In the genomic region with DNA sequence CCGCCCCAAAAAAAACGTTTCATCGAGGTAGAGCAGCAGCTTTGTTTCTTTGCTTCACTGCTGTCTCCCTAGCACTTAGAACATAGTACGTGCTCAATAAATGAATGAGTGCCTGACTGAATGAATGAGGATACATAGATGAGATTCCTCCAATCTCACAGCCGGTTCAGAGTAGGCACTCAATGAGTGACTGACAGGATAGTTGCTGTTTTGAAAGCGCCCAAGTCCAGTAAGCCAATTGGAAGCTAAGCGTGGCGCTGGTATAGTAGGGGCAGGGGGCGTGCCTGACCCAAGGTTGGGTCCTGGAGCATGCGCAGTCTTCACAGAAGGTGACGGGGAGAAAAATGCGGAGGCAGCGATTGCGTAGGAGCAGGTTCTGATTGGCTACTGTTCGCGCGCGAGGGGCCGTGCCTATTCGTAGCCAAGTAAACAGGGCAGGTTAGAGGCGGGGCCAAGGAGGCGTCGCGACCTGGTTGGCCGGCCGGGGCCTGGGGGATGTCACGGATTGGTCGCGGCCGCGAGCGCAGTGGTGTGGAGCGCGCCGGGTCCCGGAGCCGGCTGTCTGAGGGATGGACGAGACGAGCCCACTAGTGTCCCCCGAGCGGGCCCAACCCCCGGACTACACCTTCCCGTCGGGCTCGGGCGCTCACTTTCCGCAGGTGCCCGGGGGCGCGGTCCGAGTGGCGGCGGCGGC, we compare ENCODE assay signal across 1 cellular context.
TF ChIP-seq lines count a peak whose summit lies in the region.

A gene (plus strand): TSS at position 498 of the 694 bp plus-strand sequence. CDS start 72 bp downstream, at position 570.

TF ChIP-seq in HepG2, 621 proteins besides CTCF, POLR2A, EP300 and RAD21 (continued from another document and continues in another):
- TF ChIP-seq PAX8 (CRISPR knock-in tag; IDR thresholded peaks at IDR 0.05; ENCODE audit: borderline replicate concordance) (0 out of 2 replicates have a peak, but pooled peaks have one; percentile 46), FOXO1 (CRISPR knock-in tag; IDR thresholded peaks at IDR 0.05) (peak; percentile 79), SMC3 (IDR thresholded peaks at IDR 0.05; ENCODE audit: low read length) (no peak), KLF9 (CRISPR knock-in tag; IDR thresholded peaks at IDR 0.05; ENCODE audit: low read depth) (peak; percentile 79; the same call in 1 of the 2 replicates), MAFK (conservative IDR thresholded peaks at IDR 0.05 in 1 of 2, IDR thresholded peaks at IDR 0.05 in 1 of 2; ENCODE audit: low read length in 2 of 2) (peak; percentile 86 to 94), ZMYM4 (CRISPR knock-in tag; IDR thresholded peaks at IDR 0.05) (peak; percentile 94), ZNF782 (CRISPR knock-in tag; IDR thresholded peaks at IDR 0.05; ENCODE audit: borderline replicate concordance) (0 out of 2 replicates have a peak, but pooled peaks have one; percentile 38), ZIK1 (CRISPR knock-in tag; IDR thresholded peaks at IDR 0.05; ENCODE audit: borderline replicate concordance, low read depth) (peak; percentile 70; the same call in 1 of the 2 replicates), TARDBP (CRISPR knock-in tag; IDR thresholded peaks at IDR 0.05) (0 out of 2 replicates have a peak, but pooled peaks have one; percentile 18), ZNF292 (CRISPR knock-in tag; IDR thresholded peaks at IDR 0.05; ENCODE audit: borderline replicate concordance, low read depth) (no peak), DMAP1 (CRISPR knock-in tag; IDR thresholded peaks at IDR 0.05) (0 out of 2 replicates have a peak, but pooled peaks have one; percentile 4), KLF11 (CRISPR knock-in tag; IDR thresholded peaks at IDR 0.05) (no peak), CCAR2 (optimal IDR thresholded peaks at IDR 0.05; ENCODE audit: low read depth, low read length) (no peak), TEAD3 (CRISPR knock-in tag; optimal IDR thresholded peaks at IDR 0.05; ENCODE audit: borderline replicate concordance) (peak; percentile 86), KDM1A (CRISPR knock-in tag; IDR thresholded peaks at IDR 0.05) (peak; percentile 51; the same call in 1 of the 2 replicates), ZNF331 (CRISPR knock-in tag; IDR thresholded peaks at IDR 0.05) (no peak), HNRNPLL (IDR thresholded peaks at IDR 0.05; ENCODE audit: low read depth, low read length, poor library complexity, severe bottlenecking) (peak; percentile 93), SATB2 (CRISPR knock-in tag; IDR thresholded peaks at IDR 0.05) (no peak), ZNF350 (CRISPR knock-in tag; IDR thresholded peaks at IDR 0.05; ENCODE audit: borderline replicate concordance, low read depth) (no peak; the same call in 1 of the 2 replicates), ZNF644 (CRISPR knock-in tag; IDR thresholded peaks at IDR 0.05; ENCODE audit: low read depth) (peak; percentile 65; the same call in 1 of the 2 replicates), SYNCRIP (IDR thresholded peaks at IDR 0.05; ENCODE audit: insufficient read depth, low read depth, low read length) (no peak), RBFOX2 (IDR thresholded peaks at IDR 0.05; ENCODE audit: low read depth, low read length) (peak; percentile 78), PRMT3 (CRISPR knock-in tag; IDR thresholded peaks at IDR 0.05; ENCODE audit: borderline replicate concordance, low read depth) (no peak), ZC3H4 (CRISPR knock-in tag; IDR thresholded peaks at IDR 0.05; ENCODE audit: borderline replicate concordance) (no peak), ZNF569 (CRISPR knock-in tag; IDR thresholded peaks at IDR 0.05; ENCODE audit: borderline replicate concordance) (no peak), ADNP (CRISPR knock-in tag; IDR thresholded peaks at IDR 0.05) (no peak; the same call in 1 of the 2 replicates), TOPORS (CRISPR knock-in tag; IDR thresholded peaks at IDR 0.05) (no peak)
- TF ChIP-seq, protein P1, sequence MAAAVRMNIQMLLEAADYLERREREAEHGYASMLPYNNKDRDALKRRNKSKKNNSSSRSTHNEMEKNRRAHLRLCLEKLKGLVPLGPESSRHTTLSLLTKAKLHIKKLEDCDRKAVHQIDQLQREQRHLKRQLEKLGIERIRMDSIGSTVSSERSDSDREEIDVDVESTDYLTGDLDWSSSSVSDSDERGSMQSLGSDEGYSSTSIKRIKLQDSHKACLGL (CRISPR knock-in tag; IDR thresholded peaks at IDR 0.05): no peak
- TF ChIP-seq, protein P2, sequence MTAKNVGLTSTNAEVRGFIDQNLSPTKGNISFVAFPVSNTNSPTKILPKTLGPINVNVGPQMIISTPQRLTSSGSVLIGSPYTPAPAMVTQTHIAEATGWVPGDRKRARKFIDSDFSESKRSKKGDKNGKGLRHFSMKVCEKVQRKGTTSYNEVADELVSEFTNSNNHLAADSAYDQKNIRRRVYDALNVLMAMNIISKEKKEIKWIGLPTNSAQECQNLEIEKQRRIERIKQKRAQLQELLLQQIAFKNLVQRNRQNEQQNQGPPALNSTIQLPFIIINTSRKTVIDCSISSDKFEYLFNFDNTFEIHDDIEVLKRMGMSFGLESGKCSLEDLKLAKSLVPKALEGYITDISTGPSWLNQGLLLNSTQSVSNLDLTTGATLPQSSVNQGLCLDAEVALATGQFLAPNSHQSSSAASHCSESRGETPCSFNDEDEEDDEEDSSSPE (CRISPR knock-in tag; IDR thresholded peaks at IDR 0.05): peak; percentile 93
- TF ChIP-seq, protein P3, sequence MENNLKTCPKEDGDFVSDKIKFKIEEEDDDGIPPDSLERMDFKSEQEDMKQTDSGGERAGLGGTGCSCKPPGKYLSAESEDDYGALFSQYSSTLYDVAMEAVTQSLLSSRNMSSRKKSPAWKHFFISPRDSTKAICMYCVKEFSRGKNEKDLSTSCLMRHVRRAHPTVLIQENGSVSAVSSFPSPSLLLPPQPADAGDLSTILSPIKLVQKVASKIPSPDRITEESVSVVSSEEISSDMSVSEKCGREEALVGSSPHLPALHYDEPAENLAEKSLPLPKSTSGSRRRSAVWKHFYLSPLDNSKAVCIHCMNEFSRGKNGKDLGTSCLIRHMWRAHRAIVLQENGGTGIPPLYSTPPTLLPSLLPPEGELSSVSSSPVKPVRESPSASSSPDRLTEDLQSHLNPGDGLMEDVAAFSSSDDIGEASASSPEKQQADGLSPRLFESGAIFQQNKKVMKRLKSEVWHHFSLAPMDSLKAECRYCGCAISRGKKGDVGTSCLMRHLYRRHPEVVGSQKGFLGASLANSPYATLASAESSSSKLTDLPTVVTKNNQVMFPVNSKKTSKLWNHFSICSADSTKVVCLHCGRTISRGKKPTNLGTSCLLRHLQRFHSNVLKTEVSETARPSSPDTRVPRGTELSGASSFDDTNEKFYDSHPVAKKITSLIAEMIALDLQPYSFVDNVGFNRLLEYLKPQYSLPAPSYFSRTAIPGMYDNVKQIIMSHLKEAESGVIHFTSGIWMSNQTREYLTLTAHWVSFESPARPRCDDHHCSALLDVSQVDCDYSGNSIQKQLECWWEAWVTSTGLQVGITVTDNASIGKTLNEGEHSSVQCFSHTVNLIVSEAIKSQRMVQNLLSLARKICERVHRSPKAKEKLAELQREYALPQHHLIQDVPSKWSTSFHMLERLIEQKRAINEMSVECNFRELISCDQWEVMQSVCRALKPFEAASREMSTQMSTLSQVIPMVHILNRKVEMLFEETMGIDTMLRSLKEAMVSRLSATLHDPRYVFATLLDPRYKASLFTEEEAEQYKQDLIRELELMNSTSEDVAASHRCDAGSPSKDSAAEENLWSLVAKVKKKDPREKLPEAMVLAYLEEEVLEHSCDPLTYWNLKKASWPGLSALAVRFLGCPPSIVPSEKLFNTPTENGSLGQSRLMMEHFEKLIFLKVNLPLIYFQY (CRISPR knock-in tag; IDR thresholded peaks at IDR 0.05; ENCODE audit: borderline replicate concordance): peak; percentile 71
- TF ChIP-seq, protein P4, sequence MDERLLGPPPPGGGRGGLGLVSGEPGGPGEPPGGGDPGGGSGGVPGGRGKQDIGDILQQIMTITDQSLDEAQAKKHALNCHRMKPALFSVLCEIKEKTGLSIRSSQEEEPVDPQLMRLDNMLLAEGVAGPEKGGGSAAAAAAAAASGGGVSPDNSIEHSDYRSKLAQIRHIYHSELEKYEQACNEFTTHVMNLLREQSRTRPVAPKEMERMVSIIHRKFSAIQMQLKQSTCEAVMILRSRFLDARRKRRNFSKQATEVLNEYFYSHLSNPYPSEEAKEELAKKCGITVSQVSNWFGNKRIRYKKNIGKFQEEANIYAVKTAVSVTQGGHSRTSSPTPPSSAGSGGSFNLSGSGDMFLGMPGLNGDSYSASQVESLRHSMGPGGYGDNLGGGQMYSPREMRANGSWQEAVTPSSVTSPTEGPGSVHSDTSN (CRISPR knock-in tag; IDR thresholded peaks at IDR 0.05): peak; percentile 81
- TF ChIP-seq, protein P5, sequence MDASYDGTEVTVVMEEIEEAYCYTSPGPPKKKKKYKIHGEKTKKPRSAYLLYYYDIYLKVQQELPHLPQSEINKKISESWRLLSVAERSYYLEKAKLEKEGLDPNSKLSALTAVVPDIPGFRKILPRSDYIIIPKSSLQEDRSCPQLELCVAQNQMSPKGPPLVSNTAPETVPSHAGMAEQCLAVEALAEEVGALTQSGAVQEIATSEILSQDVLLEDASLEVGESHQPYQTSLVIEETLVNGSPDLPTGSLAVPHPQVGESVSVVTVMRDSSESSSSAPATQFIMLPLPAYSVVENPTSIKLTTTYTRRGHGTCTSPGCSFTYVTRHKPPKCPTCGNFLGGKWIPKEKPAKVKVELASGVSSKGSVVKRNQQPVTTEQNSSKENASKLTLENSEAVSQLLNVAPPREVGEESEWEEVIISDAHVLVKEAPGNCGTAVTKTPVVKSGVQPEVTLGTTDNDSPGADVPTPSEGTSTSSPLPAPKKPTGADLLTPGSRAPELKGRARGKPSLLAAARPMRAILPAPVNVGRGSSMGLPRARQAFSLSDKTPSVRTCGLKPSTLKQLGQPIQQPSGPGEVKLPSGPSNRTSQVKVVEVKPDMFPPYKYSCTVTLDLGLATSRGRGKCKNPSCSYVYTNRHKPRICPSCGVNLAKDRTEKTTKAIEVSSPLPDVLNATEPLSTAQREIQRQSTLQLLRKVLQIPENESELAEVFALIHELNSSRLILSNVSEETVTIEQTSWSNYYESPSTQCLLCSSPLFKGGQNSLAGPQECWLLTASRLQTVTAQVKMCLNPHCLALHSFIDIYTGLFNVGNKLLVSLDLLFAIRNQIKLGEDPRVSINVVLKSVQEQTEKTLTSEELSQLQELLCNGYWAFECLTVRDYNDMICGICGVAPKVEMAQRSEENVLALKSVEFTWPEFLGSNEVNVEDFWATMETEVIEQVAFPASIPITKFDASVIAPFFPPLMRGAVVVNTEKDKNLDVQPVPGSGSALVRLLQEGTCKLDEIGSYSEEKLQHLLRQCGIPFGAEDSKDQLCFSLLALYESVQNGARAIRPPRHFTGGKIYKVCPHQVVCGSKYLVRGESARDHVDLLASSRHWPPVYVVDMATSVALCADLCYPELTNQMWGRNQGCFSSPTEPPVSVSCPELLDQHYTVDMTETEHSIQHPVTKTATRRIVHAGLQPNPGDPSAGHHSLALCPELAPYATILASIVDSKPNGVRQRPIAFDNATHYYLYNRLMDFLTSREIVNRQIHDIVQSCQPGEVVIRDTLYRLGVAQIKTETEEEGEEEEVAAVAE (CRISPR knock-in tag; IDR thresholded peaks at IDR 0.05; ENCODE audit: borderline replicate concordance): peak; percentile 90
- TF ChIP-seq, protein P6, sequence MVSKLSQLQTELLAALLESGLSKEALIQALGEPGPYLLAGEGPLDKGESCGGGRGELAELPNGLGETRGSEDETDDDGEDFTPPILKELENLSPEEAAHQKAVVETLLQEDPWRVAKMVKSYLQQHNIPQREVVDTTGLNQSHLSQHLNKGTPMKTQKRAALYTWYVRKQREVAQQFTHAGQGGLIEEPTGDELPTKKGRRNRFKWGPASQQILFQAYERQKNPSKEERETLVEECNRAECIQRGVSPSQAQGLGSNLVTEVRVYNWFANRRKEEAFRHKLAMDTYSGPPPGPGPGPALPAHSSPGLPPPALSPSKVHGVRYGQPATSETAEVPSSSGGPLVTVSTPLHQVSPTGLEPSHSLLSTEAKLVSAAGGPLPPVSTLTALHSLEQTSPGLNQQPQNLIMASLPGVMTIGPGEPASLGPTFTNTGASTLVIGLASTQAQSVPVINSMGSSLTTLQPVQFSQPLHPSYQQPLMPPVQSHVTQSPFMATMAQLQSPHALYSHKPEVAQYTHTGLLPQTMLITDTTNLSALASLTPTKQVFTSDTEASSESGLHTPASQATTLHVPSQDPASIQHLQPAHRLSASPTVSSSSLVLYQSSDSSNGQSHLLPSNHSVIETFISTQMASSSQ (IDR thresholded peaks at IDR 0.05; ENCODE audit: low read depth): no peak
- TF ChIP-seq, protein P6 (CRISPR knock-in tag; IDR thresholded peaks at IDR 0.05; ENCODE audit: borderline replicate concordance): 0 out of 2 replicates have a peak, but pooled peaks have one; percentile 31
- TF ChIP-seq, protein P7, sequence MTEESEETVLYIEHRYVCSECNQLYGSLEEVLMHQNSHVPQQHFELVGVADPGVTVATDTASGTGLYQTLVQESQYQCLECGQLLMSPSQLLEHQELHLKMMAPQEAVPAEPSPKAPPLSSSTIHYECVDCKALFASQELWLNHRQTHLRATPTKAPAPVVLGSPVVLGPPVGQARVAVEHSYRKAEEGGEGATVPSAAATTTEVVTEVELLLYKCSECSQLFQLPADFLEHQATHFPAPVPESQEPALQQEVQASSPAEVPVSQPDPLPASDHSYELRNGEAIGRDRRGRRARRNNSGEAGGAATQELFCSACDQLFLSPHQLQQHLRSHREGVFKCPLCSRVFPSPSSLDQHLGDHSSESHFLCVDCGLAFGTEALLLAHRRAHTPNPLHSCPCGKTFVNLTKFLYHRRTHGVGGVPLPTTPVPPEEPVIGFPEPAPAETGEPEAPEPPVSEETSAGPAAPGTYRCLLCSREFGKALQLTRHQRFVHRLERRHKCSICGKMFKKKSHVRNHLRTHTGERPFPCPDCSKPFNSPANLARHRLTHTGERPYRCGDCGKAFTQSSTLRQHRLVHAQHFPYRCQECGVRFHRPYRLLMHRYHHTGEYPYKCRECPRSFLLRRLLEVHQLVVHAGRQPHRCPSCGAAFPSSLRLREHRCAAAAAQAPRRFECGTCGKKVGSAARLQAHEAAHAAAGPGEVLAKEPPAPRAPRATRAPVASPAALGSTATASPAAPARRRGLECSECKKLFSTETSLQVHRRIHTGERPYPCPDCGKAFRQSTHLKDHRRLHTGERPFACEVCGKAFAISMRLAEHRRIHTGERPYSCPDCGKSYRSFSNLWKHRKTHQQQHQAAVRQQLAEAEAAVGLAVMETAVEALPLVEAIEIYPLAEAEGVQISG (CRISPR knock-in tag; IDR thresholded peaks at IDR 0.05): 0 out of 2 replicates have a peak, but pooled peaks have one; percentile 8
